Comparison of ENCODE assay signal across 9 cellular contexts in the genomic region with DNA sequence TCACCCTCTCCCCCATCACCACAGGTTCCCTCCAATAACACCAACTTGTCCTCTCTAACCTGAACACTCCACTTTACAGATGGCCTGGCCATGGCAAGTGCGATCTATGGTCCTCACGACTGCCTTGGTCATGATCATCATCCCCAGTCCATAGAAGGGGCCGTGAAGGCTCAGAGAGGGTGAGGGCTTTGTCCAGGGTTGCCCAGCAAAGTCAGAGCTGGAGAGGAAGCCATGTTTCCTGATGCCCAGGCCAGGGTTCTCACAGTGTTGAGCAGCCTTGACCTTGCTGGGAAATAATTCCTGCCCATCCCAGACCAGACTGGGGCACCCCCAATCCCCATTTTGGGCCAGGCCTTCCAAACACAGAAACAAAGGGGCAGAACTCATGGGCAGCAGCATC. TPM values are rescaled to one million over a fixed set of nuclear protein-coding genes. Genes with fewer than 3 reads are reported as not detected.
"Had no signal": no experiment of that assay in that cellular context is flagged by ENCODE, and none has a peak within 500 bp of the region (broad histone marks: within the 10 kb centered on the region; RNA-seq: fewer than 3 reads in every experiment).

No MANE protein-coding gene starts in this region.

- DNase-seq: GM23248, GOT3, H7, HFFc6, IMR-90 had no signal

- H2AFZ ChIP-seq: GM23248 had no signal

- H3K4me3 Mint-ChIP-seq: HFFc6 had no signal

- H3K27ac ChIP-seq: GM23248, HL-60 had no signal

- H3K36me3 ChIP-seq: HAP-1 had no signal

- ATAC-seq: HCT116, K562 had no signal

- H3K9ac ChIP-seq: GM23248 had no signal

- H3K9me3 Mint-ChIP-seq: HFFc6 had no signal

- H3K4me3 ChIP-seq: GM23248, HAP-1, K562 had no signal

- H3K27ac Mint-ChIP-seq: HFFc6 had no signal

- FAIRE-seq: K562 had no signal

- H3K9me3 ChIP-seq: HAP-1 had no signal

- H3K4me1 ChIP-seq: HAP-1 had no signal

RNA-seq across cellular contexts. Expression of a gene that starts 59.7 kb away (rescaled TPM):
- total RNA-seq: GM23248, IMR-90 had no signal
- polyA plus RNA-seq: GM23248 had no signal
